Comparison of ENCODE assay signal across 24 cellular contexts in genomic region chr6:81486234-81486633, GRCh38.
DNase-seq lines count a peak whose midpoint lies in the region; ATAC-seq, FAIRE-seq and TF ChIP-seq lines count a peak whose summit lies in the region.
"Had no signal": no experiment of that assay in that cellular context is flagged by ENCODE, and none has a peak within 500 bp of the region (broad histone marks: within the 10 kb centered on the region; RNA-seq: fewer than 3 reads in every experiment).

No MANE protein-coding gene starts in this region.

- H3K9me3 ChIP-seq in Caco-2 (no peaks in the 10 kb centered on the region), lung (ENCODE audit: control insufficient read depth in 2 of 2, insufficient read depth in 1 of 2, low read length in 1 of 2) (no peaks in the 10 kb centered on the region), right atrium auricular region (no peaks in the 10 kb centered on the region)
- H3K9me3 ChIP-seq: SK-N-SH had no signal

- H3K27ac Mint-ChIP-seq in Caco-2 (ENCODE audit: unreplicated experiment) = peak overlapping the region; percentile 60
- H3K27ac Mint-ChIP-seq: CD4-positive, alpha-beta memory T cell; T-helper 1 cell treated with Interleukin-12 subunit alpha and Interleukin-12 subunit beta and Interleukin-4 antibody, amounts not matched to agents 30 μg/mL and 1 μg/mL, for 36 hours had no signal

- H3K4me1 ChIP-seq in Caco-2 (peaks cover 14% of the 10 kb centered on the region), lung (ENCODE audit: control insufficient read depth in 2 of 2, insufficient read depth in 2 of 2, low read length in 2 of 2) (no peaks in the 10 kb centered on the region), right atrium auricular region (no peaks in the 10 kb centered on the region)

- CTCF ChIA-PET in Caco-2 (lab: Charles Lee) = no interaction called here

- DNase-seq in Caco-2 (peak in 1 of 2 experiments; percentile 2), DMS53 treated with DMSO at 0.1 percent for 48 hours (lab: John Stamatoyannopoulos, UW; ENCODE audit: unreplicated experiment) (peak; percentile 5), NCI-H69 (lab: John Stamatoyannopoulos, UW) (peak; percentile 5), lung (ENCODE audit: low spot score) (no peak), COR-L47 (lab: John Stamatoyannopoulos, UW) (no peak), right atrium auricular region (ENCODE audit: low spot score) (no peak), GM12892 (ENCODE audit: insufficient read length) (no peak)
- DNase-seq: C1 segment of cervical spinal cord; CD4-positive, alpha-beta memory T cell; DMS 273 treated with DMSO at 0.1 percent for 48 hours; DND-41; NCI-H1092; NCI-H1694 treated with DMSO at 0.1 percent for 48 hours; NCI-H2081; NCI-H2171 treated with DMSO at 0.1 percent for 48 hours; NCI-H526; NK-92 treated with Interleukin-12 subunit alpha and Interleukin-12 subunit beta, amount 100 ng/mL, for 24 hours; PC-3; SK-N-SH; SW 1271 had no signal

- H3K27ac ChIP-seq in lung (ENCODE audit: low read depth in 1 of 2, low read length in 1 of 2) (no peak overlapping the region), right atrium auricular region (no peak overlapping the region)
- H3K27ac ChIP-seq: HL-60 had no signal

- no peaks in the 10 kb centered on the region for H3K36me3 Mint-ChIP-seq in Caco-2 (ENCODE audit: insufficient read depth, unreplicated experiment)
- H3K36me3 Mint-ChIP-seq: CD4-positive, alpha-beta memory T cell had no signal

- H3K4me3 ChIP-seq in Caco-2 (ENCODE audit: low read depth, low read length) = no peak overlapping the region
- H3K4me3 ChIP-seq in lung = no peak overlapping the region
- no peak overlapping the region for H3K4me3 ChIP-seq in right atrium auricular region

- ATAC-seq in lung (ENCODE audit: insufficient read depth, low FRiP score) = peak; percentile 11
- ATAC-seq: PC-3 had no signal

- H3K9me3 Mint-ChIP-seq in Caco-2 (ENCODE audit: unreplicated experiment) = peaks cover 11% of the 10 kb centered on the region
- H3K9me3 Mint-ChIP-seq: T-helper 1 cell treated with Interleukin-12 subunit alpha and Interleukin-12 subunit beta and Interleukin-4 antibody, amounts not matched to agents 30 μg/mL and 1 μg/mL, for 36 hours had no signal

- 17 to 20% methylated on average over 1 of the region's 1 CpG for WGBS in lung, 2 donors

- no TSS peak for BruUV-seq in Caco-2 (replicated peaks; lab: Mats Ljungman, UMichigan)

- no peaks in the 10 kb centered on the region for H3K36me3 ChIP-seq in Caco-2 (ENCODE audit: control insufficient read depth, insufficient read depth, low read length)
- no peaks in the 10 kb centered on the region for H3K36me3 ChIP-seq in lung (ENCODE audit: control insufficient read depth in 2 of 2, insufficient read depth in 2 of 2, low read length in 2 of 2)
- no peaks in the 10 kb centered on the region for H3K36me3 ChIP-seq in right atrium auricular region

- H3K27me3 ChIP-seq in Caco-2 (replicated peaks; ENCODE audit: control insufficient read depth, insufficient read depth, low read length) (no peaks in the 10 kb centered on the region), lung (ENCODE audit: control insufficient read depth, insufficient read depth) (no peaks in the 10 kb centered on the region), right atrium auricular region (no peaks in the 10 kb centered on the region)

- no peaks in the 10 kb centered on the region for H3K27me3 Mint-ChIP-seq in Caco-2 (ENCODE audit: insufficient read depth, unreplicated experiment)
- H3K27me3 Mint-ChIP-seq: CD4-positive, alpha-beta memory T cell had no signal

- no peak for TF ChIP-seq POLR2A in GM12892 (IDR thresholded peaks at IDR 0.05; ENCODE audit: low read depth, low read length)

- H3K4me3 Mint-ChIP-seq in Caco-2 (ENCODE audit: unreplicated experiment) = no peak overlapping the region
- H3K4me3 Mint-ChIP-seq: CD4-positive, alpha-beta memory T cell; T-helper 1 cell treated with Interleukin-12 subunit alpha and Interleukin-12 subunit beta and Interleukin-4 antibody, amounts not matched to agents 30 μg/mL and 1 μg/mL, for 36 hours had no signal

- FAIRE-seq in GM12892 (lab: Jason Lieb, UNC) = no peak
- FAIRE-seq: GM19239, H54 had no signal

- intact Hi-C loops in Caco-2 (cut with micrococcal nuclease; ENCODE audit: unreplicated experiment) = no loop called here

- H3K4me1 Mint-ChIP-seq in Caco-2 (ENCODE audit: low read depth, unreplicated experiment) = peaks cover 28% of the 10 kb centered on the region
- H3K4me1 Mint-ChIP-seq: CD4-positive, alpha-beta memory T cell had no signal

- POLR2A ChIA-PET in Caco-2 (lab: Charles Lee) = no interaction called here

- TF ChIP-seq CTCF in Caco-2 (IDR thresholded peaks at IDR 0.05; ENCODE audit: insufficient read depth in 1 of 2, low read depth in 1 of 2, low read length in 1 of 2, severe bottlenecking in 1 of 2, unreplicated experiment in 1 of 2) (no peak), lung (IDR thresholded peaks at IDR 0.05; ENCODE audit: control extremely low read depth, extremely low read depth) (no peak), right atrium auricular region (IDR thresholded peaks at IDR 0.05) (no peak)

Comparison
In these comparisons a context has a peak if more than half of its experiments do, and no peak if none do; other contexts are left out.
1. DNase-seq: peak in DMS53 treated with DMSO at 0.1 percent for 48 hours (single experiment) and NCI-H69 (single experiment); none in lung (single experiment), COR-L47 (single experiment), right atrium auricular region (single experiment) and GM12892 (single experiment).